ENCODE assay signal across 1 cellular context in the genomic region with DNA sequence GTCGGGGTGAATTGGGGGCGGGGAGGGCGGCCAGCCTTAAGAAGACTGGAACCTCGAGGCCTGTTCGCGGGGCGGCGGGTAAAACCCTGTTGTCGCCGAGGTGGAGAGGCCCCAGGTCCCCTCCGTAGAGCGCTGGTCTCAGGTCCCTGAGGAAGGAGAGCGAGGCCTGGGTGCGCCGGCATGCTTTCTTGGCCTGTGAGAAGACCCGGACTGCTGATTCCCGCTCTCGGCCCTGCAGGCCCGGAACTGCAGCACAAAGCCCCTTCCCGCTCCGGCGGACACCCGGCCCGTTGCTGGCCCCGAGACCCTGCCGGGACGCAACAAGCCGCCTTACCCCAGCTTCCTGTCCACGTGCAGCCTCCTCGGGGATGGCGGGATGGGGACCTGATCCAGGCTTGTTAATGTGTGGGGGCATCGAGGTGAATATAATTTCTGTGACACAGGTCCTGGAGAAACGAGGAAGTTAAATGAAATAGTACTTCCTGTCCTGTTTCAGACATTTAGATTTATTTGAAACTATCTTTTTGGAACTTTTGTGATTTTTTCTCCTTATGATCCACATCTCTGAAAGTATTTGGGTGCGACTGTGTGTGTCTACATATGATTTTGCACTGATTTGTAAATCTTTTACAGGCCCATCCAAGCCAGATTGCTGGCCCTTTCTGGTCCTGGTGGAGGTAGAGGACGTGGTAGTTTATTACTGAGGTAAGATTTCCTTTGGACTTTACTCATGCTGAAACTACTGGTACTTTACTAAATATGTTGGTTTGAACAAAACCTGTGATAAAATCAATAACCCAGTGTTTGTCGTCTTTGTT.
A peak's percentile ranks its signal among the peaks of the same experiment; 100 is the strongest.
TF ChIP-seq lines count a peak whose summit lies in the region.

No MANE protein-coding gene starts in this region.

TF ChIP-seq in K562, 482 proteins besides CTCF, POLR2A, EP300 and RAD21 (continued from another document):
- TF ChIP-seq RB1 (IDR thresholded peaks at IDR 0.05; ENCODE audit: low read depth) (peak; percentile 17; the same call in 1 of the 2 replicates), THRB (CRISPR knock-in tag; conservative IDR thresholded peaks at IDR 0.05) (no peak), HBP1 (CRISPR knock-in tag; IDR thresholded peaks at IDR 0.05) (no peak), PTTG1 (tag; IDR thresholded peaks at IDR 0.05; ENCODE audit: low read depth) (no peak), ZBTB11 (CRISPR knock-in tag; IDR thresholded peaks at IDR 0.05) (0 out of 6 replicates have a peak, but pooled peaks of 2 of the 3 experiments have one; percentile 28 to 33), MYC (IDR thresholded peaks at IDR 0.05; ENCODE audit: low read depth, low read length) (peak; percentile 80), MYC (CRISPR knock-in tag; IDR thresholded peaks at IDR 0.05; ENCODE audit: borderline replicate concordance, low read depth) (peak; percentile 56; the same call in 1 of the 2 replicates), HDAC1 (IDR thresholded peaks at IDR 0.05) (0 out of 4 replicates have a peak, but pooled peaks of 1 of the 2 experiments have one; percentile 63), NONO (IDR thresholded peaks at IDR 0.05; ENCODE audit: low read depth in 2 of 2, low read length in 1 of 2) (no peak)
- TF ChIP-seq, protein P1, sequence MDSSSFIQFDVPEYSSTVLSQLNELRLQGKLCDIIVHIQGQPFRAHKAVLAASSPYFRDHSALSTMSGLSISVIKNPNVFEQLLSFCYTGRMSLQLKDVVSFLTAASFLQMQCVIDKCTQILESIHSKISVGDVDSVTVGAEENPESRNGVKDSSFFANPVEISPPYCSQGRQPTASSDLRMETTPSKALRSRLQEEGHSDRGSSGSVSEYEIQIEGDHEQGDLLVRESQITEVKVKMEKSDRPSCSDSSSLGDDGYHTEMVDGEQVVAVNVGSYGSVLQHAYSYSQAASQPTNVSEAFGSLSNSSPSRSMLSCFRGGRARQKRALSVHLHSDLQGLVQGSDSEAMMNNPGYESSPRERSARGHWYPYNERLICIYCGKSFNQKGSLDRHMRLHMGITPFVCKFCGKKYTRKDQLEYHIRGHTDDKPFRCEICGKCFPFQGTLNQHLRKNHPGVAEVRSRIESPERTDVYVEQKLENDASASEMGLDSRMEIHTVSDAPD (CRISPR knock-in tag; IDR thresholded peaks at IDR 0.05): no peak
TF ChIP-seq in K562: peak in this region for 25.
